In the genomic region with DNA sequence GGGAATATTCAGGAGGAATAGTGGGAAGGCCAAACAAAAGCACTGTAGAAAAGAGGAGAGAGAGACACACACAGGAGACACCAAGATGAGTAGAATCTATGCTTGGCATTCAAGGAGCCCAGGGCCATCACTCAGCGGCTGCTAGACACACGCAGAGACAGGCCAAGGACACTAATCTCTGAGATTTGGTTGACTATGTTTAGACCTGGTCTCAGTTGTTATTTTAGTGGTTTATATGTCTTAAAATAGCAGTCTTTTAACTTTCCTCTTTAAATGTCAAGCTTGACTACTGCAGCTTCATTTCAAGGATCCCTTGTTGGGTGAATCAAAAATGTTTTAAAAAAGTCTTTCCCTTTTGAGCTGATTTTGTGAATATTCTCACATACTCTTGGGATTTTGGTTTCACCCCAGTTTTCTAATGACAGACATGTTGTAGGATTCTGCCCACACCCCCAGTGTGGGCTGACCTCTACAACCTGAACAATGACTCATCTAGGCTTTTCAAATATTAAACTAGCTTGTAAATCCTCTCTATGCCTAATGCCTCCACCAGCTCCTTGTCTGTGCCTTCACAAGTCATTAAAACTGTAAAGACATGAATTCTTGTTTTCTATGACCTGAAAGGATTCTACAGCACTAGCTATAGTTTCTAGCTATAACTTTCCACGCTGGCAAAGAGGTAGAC, we compare ENCODE assay signal across 21 cellular contexts.
DNase-seq lines count a peak whose midpoint lies in the region; ATAC-seq, FAIRE-seq and TF ChIP-seq lines count a peak whose summit lies in the region.
"Had no signal": no experiment of that assay in that cellular context is flagged by ENCODE, and none has a peak within 500 bp of the region (broad histone marks: within the 10 kb centered on the region; RNA-seq: fewer than 3 reads in every experiment).

No MANE protein-coding gene starts in this region.

- CTCF ChIA-PET in WTC11 (lab: Charles Lee), result interaction anchor here (0.6 kb wide), 1 partner anchor 182 kb away, joined by 4 read pairs; no protein-coding TSS in a partner anchor

- H3K27me3 Mint-ChIP-seq in WTC11 (ENCODE audit: low read depth), result no peaks in the 10 kb centered on the region; the same call in none of the 2 replicates
- peaks cover 8% of the 10 kb centered on the region for H3K27me3 Mint-ChIP-seq in stimulated activated memory B cell treated with anti-CD40 and anti-IgM and Interleukin-4, amounts not matched to agents 10 μg/mL and 1 μg/mL and 100 μg/mL, for 72 hours

- H3K9me3 Mint-ChIP-seq in WTC11, result peaks cover 39% of the 10 kb centered on the region
- H3K9me3 Mint-ChIP-seq in stimulated activated memory B cell treated with anti-CD40 and anti-IgM and Interleukin-4, amounts not matched to agents 10 μg/mL and 1 μg/mL and 100 μg/mL, for 72 hours, result peaks cover 11% of the 10 kb centered on the region

- H3K36me3 Mint-ChIP-seq in WTC11, result peaks cover 23% of the 10 kb centered on the region
- H3K36me3 Mint-ChIP-seq in stimulated activated memory B cell treated with anti-CD40 and anti-IgM and Interleukin-4, amounts not matched to agents 10 μg/mL and 1 μg/mL and 100 μg/mL, for 72 hours, result no peaks in the 10 kb centered on the region

- no peak for TF ChIP-seq CTCF in WTC11 (IDR thresholded peaks at IDR 0.05)

- H3K4me3 Mint-ChIP-seq in WTC11, result no peak overlapping the region
- H3K4me3 Mint-ChIP-seq in stimulated activated memory B cell treated with anti-CD40 and anti-IgM and Interleukin-4, amounts not matched to agents 10 μg/mL and 1 μg/mL and 100 μg/mL, for 72 hours, result no peak overlapping the region
- H3K4me3 Mint-ChIP-seq: activated CD4-positive, alpha-beta T cell treated with anti-CD3 and anti-CD28 coated beads, Interleukin-2, amount 10 ng/mL, durations not matched to agents 24 days and 14 days; activated T-cell treated with anti-CD3 and anti-CD28 coated beads, Interleukin-2, amount 50 U/mL, for 4 hours; CD4-positive, alpha-beta memory T cell; endodermal cell had no signal

- H3K4me1 Mint-ChIP-seq in WTC11, result peaks cover 10% of the 10 kb centered on the region
- H3K4me1 Mint-ChIP-seq in stimulated activated memory B cell treated with anti-CD40 and anti-IgM and Interleukin-4, amounts not matched to agents 10 μg/mL and 1 μg/mL and 100 μg/mL, for 72 hours, result no peaks in the 10 kb centered on the region
- H3K4me1 Mint-ChIP-seq: CD4-positive, alpha-beta memory T cell; endodermal cell had no signal

- ATAC-seq in GM21619 (IDR thresholded peaks at IDR 0.05; ENCODE audit: unreplicated experiment) (peak; percentile 53), GM21529 (IDR thresholded peaks at IDR 0.05; ENCODE audit: unreplicated experiment) (no peak), WTC11 (no peak), GM18907 (IDR thresholded peaks at IDR 0.05; ENCODE audit: unreplicated experiment) (no peak)
- ATAC-seq in stimulated activated memory B cell treated with anti-CD40 and anti-IgM and Interleukin-4, amounts not matched to agents 10 μg/mL and 1 μg/mL and 100 μg/mL, for 72 hours, result no peak
- ATAC-seq: activated T-cell treated with anti-CD3 and anti-CD28 coated beads, Interleukin-2, amount 50 U/mL, for 4 hours; left colon had no signal

- no peak overlapping the region for H3K27ac Mint-ChIP-seq in WTC11
- no peak overlapping the region for H3K27ac Mint-ChIP-seq in stimulated activated memory B cell treated with anti-CD40 and anti-IgM and Interleukin-4, amounts not matched to agents 10 μg/mL and 1 μg/mL and 100 μg/mL, for 72 hours
- H3K27ac Mint-ChIP-seq: activated CD4-positive, alpha-beta T cell treated with anti-CD3 and anti-CD28 coated beads, Interleukin-2, amount 10 ng/mL, durations not matched to agents 24 days and 14 days; endodermal cell had no signal

- POLR2A ChIA-PET in WTC11 (lab: Charles Lee), result no interaction called here

- DNase-seq in RCC 7860 (ENCODE audit: low spot score) (peak; percentile 10), glomerular visceral epithelial cell (ENCODE audit: extremely low spot score) (peak; percentile 4), renal cortical epithelial cell (ENCODE audit: low read depth) (peak; percentile 87), WTC11 (ENCODE audit: low spot score) (no peak)
- DNase-seq: activated CD4-positive, alpha-beta T cell treated with anti-CD3 and anti-CD28 coated beads, Interleukin-2, amount 10 ng/mL, durations not matched to agents 24 days and 14 days; activated T-cell treated with anti-CD3 and anti-CD28 coated beads, Interleukin-2, amount 50 U/mL, for 4 hours; CD4-positive, alpha-beta memory T cell; endodermal cell; glutamatergic neuron; HCEC 1CT; IMR-90; left colon; NCI-H1436; NCI-H446 treated with DMSO at 0.1 percent for 48 hours; T-helper 2 cell had no signal

- peak; percentile 86 for FAIRE-seq in RCC 7860 (lab: Jason Lieb, UNC)
- FAIRE-seq: G401.6, GM18507 had no signal

TF ChIP-seq in WTC11, 78 proteins besides CTCF, POLR2A, EP300 and RAD21:
- TF ChIP-seq ETV6 (CRISPR knock-in tag; IDR thresholded peaks at IDR 0.05) (no peak), NFE2L1 (CRISPR knock-in tag; IDR thresholded peaks at IDR 0.05) (no peak), OVOL2 (CRISPR knock-in tag; IDR thresholded peaks at IDR 0.05; ENCODE audit: borderline replicate concordance) (no peak), ERG (CRISPR knock-in tag; IDR thresholded peaks at IDR 0.05) (no peak), MAX (CRISPR knock-in tag; IDR thresholded peaks at IDR 0.05) (no peak), ZBTB21 (CRISPR knock-in tag; IDR thresholded peaks at IDR 0.05; ENCODE audit: borderline replicate concordance) (no peak), ZNF219 (CRISPR knock-in tag; IDR thresholded peaks at IDR 0.05; ENCODE audit: borderline replicate concordance) (no peak), TP53 (CRISPR knock-in tag; IDR thresholded peaks at IDR 0.05) (no peak), SMAD4 (CRISPR knock-in tag; IDR thresholded peaks at IDR 0.05) (no peak), SMAD3 (CRISPR knock-in tag; IDR thresholded peaks at IDR 0.05; ENCODE audit: borderline replicate concordance) (no peak), NFYB (CRISPR knock-in tag; conservative IDR thresholded peaks at IDR 0.05; ENCODE audit: low read depth) (no peak)
- TF ChIP-seq, protein P1, sequence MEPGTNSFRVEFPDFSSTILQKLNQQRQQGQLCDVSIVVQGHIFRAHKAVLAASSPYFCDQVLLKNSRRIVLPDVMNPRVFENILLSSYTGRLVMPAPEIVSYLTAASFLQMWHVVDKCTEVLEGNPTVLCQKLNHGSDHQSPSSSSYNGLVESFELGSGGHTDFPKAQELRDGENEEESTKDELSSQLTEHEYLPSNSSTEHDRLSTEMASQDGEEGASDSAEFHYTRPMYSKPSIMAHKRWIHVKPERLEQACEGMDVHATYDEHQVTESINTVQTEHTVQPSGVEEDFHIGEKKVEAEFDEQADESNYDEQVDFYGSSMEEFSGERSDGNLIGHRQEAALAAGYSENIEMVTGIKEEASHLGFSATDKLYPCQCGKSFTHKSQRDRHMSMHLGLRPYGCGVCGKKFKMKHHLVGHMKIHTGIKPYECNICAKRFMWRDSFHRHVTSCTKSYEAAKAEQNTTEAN (CRISPR knock-in tag; IDR thresholded peaks at IDR 0.05), result no peak
- TF ChIP-seq, protein P2, sequence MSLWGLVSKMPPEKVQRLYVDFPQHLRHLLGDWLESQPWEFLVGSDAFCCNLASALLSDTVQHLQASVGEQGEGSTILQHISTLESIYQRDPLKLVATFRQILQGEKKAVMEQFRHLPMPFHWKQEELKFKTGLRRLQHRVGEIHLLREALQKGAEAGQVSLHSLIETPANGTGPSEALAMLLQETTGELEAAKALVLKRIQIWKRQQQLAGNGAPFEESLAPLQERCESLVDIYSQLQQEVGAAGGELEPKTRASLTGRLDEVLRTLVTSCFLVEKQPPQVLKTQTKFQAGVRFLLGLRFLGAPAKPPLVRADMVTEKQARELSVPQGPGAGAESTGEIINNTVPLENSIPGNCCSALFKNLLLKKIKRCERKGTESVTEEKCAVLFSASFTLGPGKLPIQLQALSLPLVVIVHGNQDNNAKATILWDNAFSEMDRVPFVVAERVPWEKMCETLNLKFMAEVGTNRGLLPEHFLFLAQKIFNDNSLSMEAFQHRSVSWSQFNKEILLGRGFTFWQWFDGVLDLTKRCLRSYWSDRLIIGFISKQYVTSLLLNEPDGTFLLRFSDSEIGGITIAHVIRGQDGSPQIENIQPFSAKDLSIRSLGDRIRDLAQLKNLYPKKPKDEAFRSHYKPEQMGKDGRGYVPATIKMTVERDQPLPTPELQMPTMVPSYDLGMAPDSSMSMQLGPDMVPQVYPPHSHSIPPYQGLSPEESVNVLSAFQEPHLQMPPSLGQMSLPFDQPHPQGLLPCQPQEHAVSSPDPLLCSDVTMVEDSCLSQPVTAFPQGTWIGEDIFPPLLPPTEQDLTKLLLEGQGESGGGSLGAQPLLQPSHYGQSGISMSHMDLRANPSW (CRISPR knock-in tag; conservative IDR thresholded peaks at IDR 0.05; ENCODE audit: low read depth), result no peak
